Comparison of ENCODE assay signal across 1 cellular context in genomic region chr2:67571785-67572718, GRCh38.
TF ChIP-seq lines count a peak whose summit lies in the region.

No MANE protein-coding gene starts in this region.

TF ChIP-seq in HepG2, 621 proteins besides CTCF, POLR2A, EP300 and RAD21 (continued from another document):
- TF ChIP-seq ZNF556 (CRISPR knock-in tag; IDR thresholded peaks at IDR 0.05; ENCODE audit: borderline replicate concordance) (no peak), MXD1 (CRISPR knock-in tag; IDR thresholded peaks at IDR 0.05) (no peak), ZNF44 (CRISPR knock-in tag; IDR thresholded peaks at IDR 0.05) (no peak), SIN3A (IDR thresholded peaks at IDR 0.05; ENCODE audit: borderline replicate concordance, low read depth, low read length) (no peak), THAP9 (CRISPR knock-in tag; IDR thresholded peaks at IDR 0.05; ENCODE audit: borderline replicate concordance) (no peak), ZBTB14 (CRISPR knock-in tag; IDR thresholded peaks at IDR 0.05) (no peak), TFE3 (CRISPR knock-in tag; IDR thresholded peaks at IDR 0.05) (no peak), SPEN (CRISPR knock-in tag; IDR thresholded peaks at IDR 0.05; ENCODE audit: low read depth) (no peak), ZNF674 (CRISPR knock-in tag; IDR thresholded peaks at IDR 0.05; ENCODE audit: low read depth) (no peak), ETV5 (CRISPR knock-in tag; IDR thresholded peaks at IDR 0.05; ENCODE audit: borderline replicate concordance) (no peak), NBN (conservative IDR thresholded peaks at IDR 0.05) (no peak)
